Comparison of ENCODE assay signal across 2 cellular contexts in genomic region chr2:128791120-128791982, GRCh38.
TF ChIP-seq lines count a peak whose summit lies in the region.

No MANE protein-coding gene starts in this region.

TF ChIP-seq in HepG2, 621 proteins besides CTCF, POLR2A, EP300 and RAD21:
- TF ChIP-seq CREB1 (IDR thresholded peaks at IDR 0.05) (peak; percentile 58), CREB1 (CRISPR knock-in tag; IDR thresholded peaks at IDR 0.05) (no peak), ZNF670 (CRISPR knock-in tag; IDR thresholded peaks at IDR 0.05; ENCODE audit: borderline replicate concordance) (no peak)

TF ChIP-seq in H1, 55 proteins besides CTCF, POLR2A, EP300 and RAD21:
- TF ChIP-seq SIX5 (IDR thresholded peaks at IDR 0.05; ENCODE audit: low read depth, low read length) (no peak), ASH2L (IDR thresholded peaks at IDR 0.05; ENCODE audit: low read length) (no peak), GTF2F1 (IDR thresholded peaks at IDR 0.05; ENCODE audit: borderline replicate concordance, low read depth, low read length) (no peak), GABPA (IDR thresholded peaks at IDR 0.05; ENCODE audit: borderline replicate concordance, insufficient read depth, low read length) (no peak), CEBPB (IDR thresholded peaks at IDR 0.05; ENCODE audit: low read depth, low read length) (no peak), BACH1 (IDR thresholded peaks at IDR 0.05; ENCODE audit: low read length) (no peak)
TF ChIP-seq in H1: peak in this region for 0.
